In the genomic region with DNA sequence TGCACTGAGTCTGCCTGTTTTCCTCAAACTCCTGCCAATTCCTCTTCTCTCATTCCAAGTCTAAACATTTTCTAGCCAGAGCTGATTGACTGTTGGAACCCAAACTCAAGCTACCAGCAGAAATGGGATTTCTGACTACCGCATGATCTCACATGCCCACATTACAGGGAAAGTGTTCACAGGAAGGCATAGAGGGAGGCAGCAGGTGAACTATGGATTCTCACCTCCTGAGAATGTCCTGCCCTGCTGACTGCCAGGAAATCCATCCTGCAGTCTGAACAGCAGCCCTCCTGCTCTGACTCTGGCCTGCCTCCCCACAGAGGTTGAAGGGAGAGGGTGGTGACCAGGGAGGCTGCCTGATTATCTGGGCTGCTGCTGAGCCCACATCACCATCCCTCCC, we compare ENCODE assay signal across 24 cellular contexts. TPM values are rescaled to one million over a fixed set of nuclear protein-coding genes. Genes with fewer than 3 reads are reported as not detected.
DNase-seq lines count a peak whose midpoint lies in the region; ATAC-seq, FAIRE-seq and TF ChIP-seq lines count a peak whose summit lies in the region.
"Had no signal": no experiment of that assay in that cellular context is flagged by ENCODE, and none has a peak within 500 bp of the region (broad histone marks: within the 10 kb centered on the region; RNA-seq: fewer than 3 reads in every experiment).

No MANE protein-coding gene starts in this region.

- no peak overlapping the region for H3K4me3 Mint-ChIP-seq in activated T-helper 17 cell treated with anti-CD3 and anti-CD28 coated beads, Interleukin-2, amount 50 U/mL, for 72 hours
- H3K4me3 Mint-ChIP-seq: B cell; CD4-positive, alpha-beta T cell; GM23338; HFFc6; IgD-negative memory B cell had no signal

- no peaks in the 10 kb centered on the region for H3K79me2 ChIP-seq in trophoblast cell (ENCODE audit: control insufficient read depth, insufficient read depth, low read length, poor library complexity)

- no peak overlapping the region for H4K8ac ChIP-seq in trophoblast cell (ENCODE audit: low read depth, low read length)

- peaks cover 0 to 86% (median 71%) of the 10 kb centered on the region in 11 experiments; a peak in 18 of 22 replicates for H3K36me3 ChIP-seq in BLaER1 treated with 17β-estradiol and CSF1 and Interleukin-3, amounts not matched to agents 10 nM and 100 nM
- peaks cover 4% of the 10 kb centered on the region for H3K36me3 ChIP-seq in bronchial epithelial cell (ENCODE audit: control insufficient read depth, insufficient read depth, low read length)
- peaks cover 32 to 52% of the 10 kb centered on the region in 2 experiments for H3K36me3 ChIP-seq in trophoblast cell (ENCODE audit: control insufficient read depth in 1 of 2, insufficient read depth in 2 of 2, low read length in 2 of 2)

- WGBS in trophoblast cell (ENCODE audit: extremely low coverage, insufficient coverage, insufficient read length) = no CpG with 5 or more reads among the region's 1 CpG

- H3K36me3 Mint-ChIP-seq in activated T-helper 17 cell treated with anti-CD3 and anti-CD28 coated beads, Interleukin-2, amount 50 U/mL, for 72 hours (ENCODE audit: low read depth) = no peaks in the 10 kb centered on the region
- H3K36me3 Mint-ChIP-seq: IgD-negative memory B cell had no signal

- no peak overlapping the region for H3K18ac ChIP-seq in trophoblast cell (ENCODE audit: low read length)

- no peak for TF ChIP-seq CTCF in bronchial epithelial cell (IDR thresholded peaks at IDR 0.05; ENCODE audit: insufficient read depth, low read length, severe bottlenecking)

- no peak overlapping the region for H3K14ac ChIP-seq in trophoblast cell (ENCODE audit: low read length)

- H2BK12ac ChIP-seq in trophoblast cell (ENCODE audit: low read length) = no peak overlapping the region

- ATAC-seq in activated T-helper 17 cell treated with anti-CD3 and anti-CD28 coated beads, Interleukin-2, amount 50 U/mL, for 72 hours (replicated peaks) = no peak
- ATAC-seq: HepG2 had no signal

- no peak overlapping the region for H2BK5ac ChIP-seq in trophoblast cell (ENCODE audit: low read depth, low read length, poor library complexity)

- no peak overlapping the region for H3K27ac Mint-ChIP-seq in activated T-helper 17 cell treated with anti-CD3 and anti-CD28 coated beads, Interleukin-2, amount 50 U/mL, for 72 hours
- H3K27ac Mint-ChIP-seq: B cell; CD4-positive, alpha-beta T cell; GM23338; HFFc6 had no signal

- H3K4ac ChIP-seq in trophoblast cell (ENCODE audit: low read depth, low read length) = no peak overlapping the region

- H3K79me1 ChIP-seq in trophoblast cell (ENCODE audit: low read length) = no peaks in the 10 kb centered on the region

- no peaks in the 10 kb centered on the region for H4K20me1 ChIP-seq in BLaER1 treated with 17β-estradiol and CSF1 and Interleukin-3, amounts not matched to agents 10 nM and 100 nM

- H3K27me3 ChIP-seq in BLaER1 treated with 17β-estradiol and CSF1 and Interleukin-3, amounts not matched to agents 10 nM and 100 nM = no peaks in the 10 kb centered on the region
- no peaks in the 10 kb centered on the region for H3K27me3 ChIP-seq in bronchial epithelial cell (ENCODE audit: control insufficient read depth, insufficient read depth, low read length)
- H3K27me3 ChIP-seq in trophoblast cell (ENCODE audit: insufficient read depth, low read length) = no peaks in the 10 kb centered on the region

- peaks cover 53 to 72% (median 57%) of the 10 kb centered on the region in 10 experiments for H3K4me1 ChIP-seq in BLaER1 treated with 17β-estradiol and CSF1 and Interleukin-3, amounts not matched to agents 10 nM and 100 nM
- peaks cover 7 to 8% of the 10 kb centered on the region in 2 experiments for H3K4me1 ChIP-seq in trophoblast cell (ENCODE audit: control insufficient read depth in 1 of 2, insufficient read depth in 2 of 2, low read length in 2 of 2)
- H3K4me1 ChIP-seq: Caco-2 had no signal

- H3K23ac ChIP-seq in trophoblast cell (ENCODE audit: low read length) = no peak overlapping the region

- no peak overlapping the region for H4K91ac ChIP-seq in trophoblast cell (ENCODE audit: low read depth, low read length)

- no peak overlapping the region for H4K12ac ChIP-seq in trophoblast cell (ENCODE audit: low read depth, low read length)

- H2BK120ac ChIP-seq in trophoblast cell (ENCODE audit: insufficient read depth, low read length, poor library complexity) = no peak overlapping the region

- no peak overlapping the region for H3K4me3 ChIP-seq in BLaER1 treated with 17β-estradiol and CSF1 and Interleukin-3, amounts not matched to agents 10 nM and 100 nM
- no peak overlapping the region for H3K4me3 ChIP-seq in bronchial epithelial cell (ENCODE audit: low read depth, low read length)
- no peak overlapping the region for H3K4me3 ChIP-seq in trophoblast cell (ENCODE audit: low read depth, low read length)
- H3K4me3 ChIP-seq: GM23338 had no signal

- no peak overlapping the region for H2AFZ ChIP-seq in trophoblast cell (ENCODE audit: insufficient read depth, low read length, poor library complexity)
- H2AFZ ChIP-seq: GM23338 had no signal

- H2AK5ac ChIP-seq in trophoblast cell (ENCODE audit: low read length) = no peak overlapping the region

- peak overlapping the region in 10 of 11 experiments; percentile 23 to 80 (median 76); a peak in 14 of 22 replicates for H3K9ac ChIP-seq in BLaER1 treated with 17β-estradiol and CSF1 and Interleukin-3, amounts not matched to agents 10 nM and 100 nM
- H3K9ac ChIP-seq in trophoblast cell (ENCODE audit: low read length) = no peak overlapping the region

- peaks cover 0 to 8% (median 0%) of the 10 kb centered on the region in 11 experiments; a peak in 2 of 22 replicates for H3K9me3 ChIP-seq in BLaER1 treated with 17β-estradiol and CSF1 and Interleukin-3, amounts not matched to agents 10 nM and 100 nM (replicated peaks in 1 of 11)
- no peaks in the 10 kb centered on the region for H3K9me3 ChIP-seq in trophoblast cell (ENCODE audit: insufficient read depth, low read depth, low read length)
- H3K9me3 ChIP-seq: Caco-2 had no signal

- peak overlapping the region in 9 of 11 experiments; percentile 79 to 95 (median 94); a peak in 18 of 22 replicates for H3K27ac ChIP-seq in BLaER1 treated with 17β-estradiol and CSF1 and Interleukin-3, amounts not matched to agents 10 nM and 100 nM
- H3K27ac ChIP-seq in trophoblast cell (ENCODE audit: low read depth, low read length) = no peak overlapping the region
- H3K27ac ChIP-seq: C4-2B had no signal

- H3K4me1 Mint-ChIP-seq in activated T-helper 17 cell treated with anti-CD3 and anti-CD28 coated beads, Interleukin-2, amount 50 U/mL, for 72 hours = peaks cover 11% of the 10 kb centered on the region
- H3K4me1 Mint-ChIP-seq: GM23338 had no signal

- no peaks in the 10 kb centered on the region for H3K27me3 Mint-ChIP-seq in activated T-helper 17 cell treated with anti-CD3 and anti-CD28 coated beads, Interleukin-2, amount 50 U/mL, for 72 hours
- H3K27me3 Mint-ChIP-seq: B cell; CD4-positive, alpha-beta T cell; IgD-negative memory B cell had no signal

- H3K9me3 Mint-ChIP-seq in activated T-helper 17 cell treated with anti-CD3 and anti-CD28 coated beads, Interleukin-2, amount 50 U/mL, for 72 hours = no peaks in the 10 kb centered on the region
- H3K9me3 Mint-ChIP-seq: CD4-positive, alpha-beta T cell; GM23338; HFFc6; IgD-negative memory B cell had no signal

- H3K4me2 ChIP-seq in BLaER1 treated with 17β-estradiol and CSF1 and Interleukin-3, amounts not matched to agents 10 nM and 100 nM = peak overlapping the region in 10 of 11 experiments; percentile 65 to 93 (median 79); a peak in 15 of 22 replicates
- no peak overlapping the region for H3K4me2 ChIP-seq in trophoblast cell (ENCODE audit: low read length)
- H3K4me2 ChIP-seq: GM23338 had no signal

- DNase-seq in bronchial epithelial cell (ENCODE audit: low read depth) (peak; percentile 59), trophoblast cell (peak; percentile 90 to 91), AG20443 (ENCODE audit: low spot score) (no peak), HPDE6-E6E7 (ENCODE audit: extremely low spot score) (no peak), SKM-1 (lab: John Stamatoyannopoulos, UW; ENCODE audit: unreplicated experiment) (no peak)
- DNase-seq: 8988T; CD4-positive, alpha-beta T cell; HCEC 1CT; HFFc6 had no signal

- no peak for FAIRE-seq in bronchial epithelial cell (lab: Jason Lieb, UNC)
- FAIRE-seq: D721Med, G401.6, GM12892, GM18507, H54, HepG2 had no signal

RNA-seq across cellular contexts. Expression of a gene that starts 22.5 kb away (rescaled TPM):
- 0.53 and 1.7 TPM in 2 replicates for total RNA-seq in bronchial epithelial cell
- polyA plus RNA-seq in trophoblast cell (2013) = 14.7 and 15.2 TPM in 2 replicates
- 1 to 10 TPM; 8.7 to 9.4 TPM for total RNA-seq in activated T-helper 17 cell treated with anti-CD3 and anti-CD28 coated beads, Interleukin-2, amount 50 U/mL, for 72 hours
- total RNA-seq: CD4-positive, alpha-beta T cell had no signal
- polyA plus RNA-seq: IgD-negative memory B cell had no signal

RNA-seq across cellular contexts. Expression of a gene that starts 29.7 kb away (rescaled TPM):
- total RNA-seq in bronchial epithelial cell = not detected in 2 replicates
- polyA plus RNA-seq in trophoblast cell (2013) = not detected in 2 replicates
- under 1 TPM in 1 of 2 donors, not detected in 1; 0.79 TPM for total RNA-seq in activated T-helper 17 cell treated with anti-CD3 and anti-CD28 coated beads, Interleukin-2, amount 50 U/mL, for 72 hours
- total RNA-seq: A673, Caco-2, GM23338, HFFc6 had no signal
- polyA plus RNA-seq: AG04450, GM23338 had no signal

RNA-seq across cellular contexts. Expression of a gene that starts 41.7 kb away (rescaled TPM):
- 142 and 154 TPM in 2 replicates for total RNA-seq in bronchial epithelial cell
- 46.9 and 47.2 TPM in 2 replicates for polyA plus RNA-seq in trophoblast cell (2013)
- total RNA-seq in activated T-helper 17 cell treated with anti-CD3 and anti-CD28 coated beads, Interleukin-2, amount 50 U/mL, for 72 hours = 10 to 100 TPM; 56.2 to 74.7 TPM

RNA-seq across cellular contexts. Expression of a gene that starts 49.3 kb away (rescaled TPM):
- total RNA-seq in bronchial epithelial cell = 1.3 and 4.9 TPM in 2 replicates
- polyA plus RNA-seq in trophoblast cell (2013) = 10.5 and 10.7 TPM in 2 replicates
- total RNA-seq in activated T-helper 17 cell treated with anti-CD3 and anti-CD28 coated beads, Interleukin-2, amount 50 U/mL, for 72 hours = 10 to 100 TPM; 34.4 to 68.5 TPM

RNA-seq across cellular contexts. Expression of a gene that starts 51.4 kb away (rescaled TPM):
- total RNA-seq in bronchial epithelial cell = 15.9 and 29.2 TPM in 2 replicates
- polyA plus RNA-seq in trophoblast cell (2013) = 16.5 and 16.8 TPM in 2 replicates
- total RNA-seq in activated T-helper 17 cell treated with anti-CD3 and anti-CD28 coated beads, Interleukin-2, amount 50 U/mL, for 72 hours = 10 to 100 TPM; 21.3 to 51.8 TPM

Comparison
In these comparisons a context has a peak if more than half of its experiments do, and no peak if none do; other contexts are left out.
1. DNase-seq: peak in bronchial epithelial cell (single experiment) and trophoblast cell (2 of 2); none in AG20443 (single experiment), HPDE6-E6E7 (single experiment) and SKM-1 (single experiment).